In the genomic region with DNA sequence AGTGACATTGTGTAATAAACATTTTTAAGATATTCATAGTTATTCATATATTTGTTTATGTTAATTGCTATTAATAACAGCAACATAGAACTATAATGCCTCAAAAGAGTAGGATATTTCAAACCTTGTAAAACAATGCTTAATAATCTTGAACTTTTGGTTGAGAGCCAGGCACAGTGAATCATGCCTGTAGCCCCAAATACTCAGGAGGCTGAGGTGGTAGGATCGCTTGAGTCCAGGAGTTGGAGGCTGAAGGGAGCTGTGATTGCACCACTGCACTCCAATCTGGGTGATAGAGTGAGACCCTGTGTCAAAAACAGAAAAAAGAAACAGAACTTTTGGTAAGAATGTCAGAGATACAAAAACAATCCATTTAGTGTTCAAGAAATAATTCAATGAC, we compare ENCODE assay signal across 16 cellular contexts.
DNase-seq lines count a peak whose midpoint lies in the region; ATAC-seq and TF ChIP-seq lines count a peak whose summit lies in the region.
"Had no signal": no experiment of that assay in that cellular context is flagged by ENCODE, and none has a peak within 500 bp of the region (broad histone marks: within the 10 kb centered on the region; RNA-seq: fewer than 3 reads in every experiment).

No MANE protein-coding gene starts in this region.

- dilution Hi-C loops in IMR-90 (cut with HindIII; ENCODE audit: low sequenced_read_pairs, unreplicated experiment) (no loop called here), mammary epithelial cell (cut with HindIII; ENCODE audit: low sequenced_read_pairs) (no loop called here)

- H4K91ac ChIP-seq in IMR-90 (ENCODE audit: insufficient read depth, low read depth, low read length): no peak overlapping the region

- H3K23ac ChIP-seq in IMR-90 (ENCODE audit: low read depth, low read length): no peak overlapping the region

- H2AK9ac ChIP-seq in IMR-90 (replicated peaks; ENCODE audit: low read depth, low read length, poor library complexity): no peak overlapping the region

- DNase-seq in AG10803 (ENCODE audit: low read depth) (peak; percentile 2), IMR-90 (peak; percentile 1), mammary epithelial cell (peak; percentile 1), fibroblast of pulmonary artery (ENCODE audit: low read depth) (peak; percentile 53), midbrain (lab: John Stamatoyannopoulos, UW) (no peak), SK-N-DZ (ENCODE audit: low spot score) (no peak), NCI-H510A (lab: John Stamatoyannopoulos, UW) (no peak)
- no peak for DNase-seq in stimulated activated CD4-positive, alpha-beta T cell treated with anti-CD3 and anti-CD28 coated beads, Interleukin-1b, Interleukin-23, amount 100 ng/mL, for 48 hours
- DNase-seq: GOT3, NCI-H187, NCI-H69, SIG-M5 had no signal

- no peak overlapping the region for H3K18ac ChIP-seq in IMR-90 (ENCODE audit: low read depth, low read length)

- BruUV-seq in IMR-90 (replicated peaks; lab: Mats Ljungman, UMichigan) (no TSS peak), mammary epithelial cell (replicated peaks; lab: Mats Ljungman, UMichigan) (no TSS peak)

- H3K27me3 ChIP-seq in IMR-90 (ENCODE audit: control insufficient read depth, insufficient read depth, low read length) (no peaks in the 10 kb centered on the region), mammary epithelial cell (ENCODE audit: insufficient read depth, low read length) (peaks cover 4% of the 10 kb centered on the region)

- H3K9me3 ChIP-seq in IMR-90 (ENCODE audit: control insufficient read depth, insufficient read depth, low read length) (peaks cover 2% of the 10 kb centered on the region; the same call in 1 of the 2 replicates), mammary epithelial cell (replicated peaks; ENCODE audit: insufficient read depth, low read length) (no peaks in the 10 kb centered on the region)
- H3K9me3 ChIP-seq: A549 had no signal

- H3K4me1 ChIP-seq in IMR-90 (ENCODE audit: control insufficient read depth, insufficient read depth, low read length) (no peaks in the 10 kb centered on the region), mammary epithelial cell (ENCODE audit: insufficient read depth, low read length) (no peaks in the 10 kb centered on the region)
- H3K4me1 ChIP-seq: A549 had no signal

- H3K4me3 ChIP-seq in AG10803 (ENCODE audit: low read length) (no peak overlapping the region), IMR-90 (ENCODE audit: insufficient read depth, low read depth, low read length) (no peak overlapping the region), mammary epithelial cell (replicated peaks in 1 of 3; ENCODE audit: insufficient read depth in 1 of 3, low read depth in 2 of 3, low read length in 3 of 3) (no peak overlapping the region), fibroblast of pulmonary artery (replicated peaks; ENCODE audit: low read depth, low read length) (no peak overlapping the region)
- H3K4me3 ChIP-seq: A549 had no signal

- H2BK120ac ChIP-seq in IMR-90 (ENCODE audit: low read depth, low read length): no peak overlapping the region

- in situ Hi-C loops in IMR-90 (cut with MboI; ENCODE audit: low sequenced_read_pairs): no loop called here
- in situ Hi-C loops in mammary epithelial cell (cut with MboI; ENCODE audit: low sequenced_read_pairs in 2 of 2): no loop called here

- no peak overlapping the region for H3K4ac ChIP-seq in IMR-90 (ENCODE audit: low read depth, low read length)

- H3K27ac ChIP-seq in IMR-90 (ENCODE audit: insufficient read depth, low read length) (no peak overlapping the region), mammary epithelial cell (ENCODE audit: insufficient read depth, low read depth, low read length) (no peak overlapping the region)
- H3K27ac ChIP-seq: A549, C4-2B, KMS-11 had no signal

- H4K8ac ChIP-seq in IMR-90 (ENCODE audit: low read depth in 2 of 2, low read length in 2 of 2): no peak overlapping the region

- TF ChIP-seq CTCF in AG10803 (conservative IDR thresholded peaks at IDR 0.05; ENCODE audit: low read length) (no peak), IMR-90 (conservative IDR thresholded peaks at IDR 0.05; ENCODE audit: low read depth, low read length) (no peak), mammary epithelial cell (conservative IDR thresholded peaks at IDR 0.05 in 1 of 2, IDR thresholded peaks at IDR 0.05 in 1 of 2; ENCODE audit: extremely low read depth in 1 of 2, insufficient read depth in 1 of 2, low read depth in 1 of 2, low read length in 2 of 2) (no peak), fibroblast of pulmonary artery (IDR thresholded peaks at IDR 0.05; ENCODE audit: low read length, missing control alignments) (no peak)

- H2BK15ac ChIP-seq in IMR-90 (ENCODE audit: low read depth, low read length): no peak overlapping the region

- H2AFZ ChIP-seq in IMR-90 (replicated peaks; ENCODE audit: low read length, poor library complexity) (no peak overlapping the region), mammary epithelial cell (ENCODE audit: low read depth, low read length) (no peak overlapping the region)

- no peak overlapping the region for H2AK5ac ChIP-seq in IMR-90 (ENCODE audit: low read depth, low read length)

- no peak overlapping the region for H4K5ac ChIP-seq in IMR-90 (ENCODE audit: low read depth, low read length)

- H3K4me2 ChIP-seq in IMR-90 (ENCODE audit: low read depth, low read length): no peak overlapping the region
- H3K4me2 ChIP-seq in mammary epithelial cell (ENCODE audit: insufficient read depth, low read depth, low read length): no peak overlapping the region
- H3K4me2 ChIP-seq: A549, KMS-11 had no signal

- H3K79me2 ChIP-seq in mammary epithelial cell (ENCODE audit: insufficient read depth, low read length): no peaks in the 10 kb centered on the region

- CTCF ChIA-PET in IMR-90 (lab: Yijun Ruan, JAX): no interaction called here
- CTCF ChIA-PET in mammary epithelial cell (lab: Charles Lee; ENCODE audit: low non-redundant PET): no interaction called here

- ATAC-seq in IMR-90 (ENCODE audit: low read depth): no peak
- ATAC-seq: A549, HepG2 had no signal

- H3K9ac ChIP-seq in IMR-90 (ENCODE audit: low read depth, low read length) (no peak overlapping the region), mammary epithelial cell (ENCODE audit: insufficient read depth, low read length) (no peak overlapping the region)
- H3K9ac ChIP-seq: KMS-11 had no signal

- H3K36me3 ChIP-seq in IMR-90 (ENCODE audit: control insufficient read depth, insufficient read depth, low read length): no peaks in the 10 kb centered on the region
- no peaks in the 10 kb centered on the region for H3K36me3 ChIP-seq in mammary epithelial cell (ENCODE audit: insufficient read depth, low read length)

- H4K20me1 ChIP-seq in IMR-90 (ENCODE audit: insufficient read depth, low read length) (no peaks in the 10 kb centered on the region), mammary epithelial cell (ENCODE audit: insufficient read depth, low read length) (no peaks in the 10 kb centered on the region)

- no peak for TF ChIP-seq POLR2A in IMR-90 (IDR thresholded peaks at IDR 0.05; ENCODE audit: low read depth, low read length)

- H3K14ac ChIP-seq in IMR-90 (replicated peaks; ENCODE audit: low read depth, low read length): no peak overlapping the region

- POLR2A ChIA-PET in IMR-90 (lab: Charles Lee; ENCODE audit: unreplicated experiment): no interaction called here

- no CpG with 5 or more reads among the region's 1 CpG for WGBS in IMR-90 (ENCODE audit: extremely low coverage in 2 of 2, insufficient read length in 1 of 2), 2 experiments
- WGBS in mammary epithelial cell (ENCODE audit: low coverage, missing lambda C conversion rate): 92% methylated on average over 1 of the region's 1 CpG

- H2BK20ac ChIP-seq in IMR-90 (ENCODE audit: low read depth, low read length): no peak overlapping the region

- H3K79me1 ChIP-seq in IMR-90 (ENCODE audit: low read depth in 1 of 2, low read length in 2 of 2): no peaks in the 10 kb centered on the region

- no peak for TF ChIP-seq RAD21 in IMR-90 (IDR thresholded peaks at IDR 0.05; ENCODE audit: low read length)

- H3K56ac ChIP-seq in IMR-90 (ENCODE audit: extremely low read depth, insufficient read depth, low read length): no peak overlapping the region

- intact Hi-C loops in IMR-90 (cut with micrococcal nuclease): no loop called here
- intact Hi-C loops in mammary epithelial cell (cut with micrococcal nuclease): no loop called here

- no peaks in the 10 kb centered on the region for H3K9me1 ChIP-seq in IMR-90 (ENCODE audit: insufficient read depth, low read length)

- H2BK5ac ChIP-seq in IMR-90 (ENCODE audit: low read depth, low read length, poor library complexity, severe bottlenecking): no peak overlapping the region

TF ChIP-seq in IMR-90, 13 proteins besides CTCF, POLR2A, EP300 and RAD21 (continues in another document):
- no peak for TF ChIP-seq MAZ (IDR thresholded peaks at IDR 0.05; ENCODE audit: borderline replicate concordance, low read depth, low read length)
- no peak for TF ChIP-seq FOS (IDR thresholded peaks at IDR 0.05; ENCODE audit: low read depth, low read length)
- no peak for TF ChIP-seq CHD1 (IDR thresholded peaks at IDR 0.05; ENCODE audit: low read depth, low read length)
- no peak for TF ChIP-seq SMC3 (IDR thresholded peaks at IDR 0.05; ENCODE audit: low read depth, low read length)
- TF ChIP-seq, protein P1, sequence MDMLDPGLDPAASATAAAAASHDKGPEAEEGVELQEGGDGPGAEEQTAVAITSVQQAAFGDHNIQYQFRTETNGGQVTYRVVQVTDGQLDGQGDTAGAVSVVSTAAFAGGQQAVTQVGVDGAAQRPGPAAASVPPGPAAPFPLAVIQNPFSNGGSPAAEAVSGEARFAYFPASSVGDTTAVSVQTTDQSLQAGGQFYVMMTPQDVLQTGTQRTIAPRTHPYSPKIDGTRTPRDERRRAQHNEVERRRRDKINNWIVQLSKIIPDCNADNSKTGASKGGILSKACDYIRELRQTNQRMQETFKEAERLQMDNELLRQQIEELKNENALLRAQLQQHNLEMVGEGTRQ (IDR thresholded peaks at IDR 0.05; ENCODE audit: low read depth, low read length): no peak
- no peak for TF ChIP-seq MAFK (IDR thresholded peaks at IDR 0.05; ENCODE audit: low read depth, low read length)
- no peak for TF ChIP-seq BHLHE40 (IDR thresholded peaks at IDR 0.05; ENCODE audit: low read depth, low read length)
- TF ChIP-seq CEBPB (IDR thresholded peaks at IDR 0.05; ENCODE audit: low read depth, low read length): no peak
- TF ChIP-seq RFX5 (IDR thresholded peaks at IDR 0.05; ENCODE audit: low read depth, low read length): no peak
- TF ChIP-seq RCOR1 (IDR thresholded peaks at IDR 0.05; ENCODE audit: insufficient replicate concordance, low read length): no peak
- TF ChIP-seq, protein P2, sequence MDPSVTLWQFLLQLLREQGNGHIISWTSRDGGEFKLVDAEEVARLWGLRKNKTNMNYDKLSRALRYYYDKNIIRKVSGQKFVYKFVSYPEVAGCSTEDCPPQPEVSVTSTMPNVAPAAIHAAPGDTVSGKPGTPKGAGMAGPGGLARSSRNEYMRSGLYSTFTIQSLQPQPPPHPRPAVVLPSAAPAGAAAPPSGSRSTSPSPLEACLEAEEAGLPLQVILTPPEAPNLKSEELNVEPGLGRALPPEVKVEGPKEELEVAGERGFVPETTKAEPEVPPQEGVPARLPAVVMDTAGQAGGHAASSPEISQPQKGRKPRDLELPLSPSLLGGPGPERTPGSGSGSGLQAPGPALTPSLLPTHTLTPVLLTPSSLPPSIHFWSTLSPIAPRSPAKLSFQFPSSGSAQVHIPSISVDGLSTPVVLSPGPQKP (IDR thresholded peaks at IDR 0.05; ENCODE audit: borderline replicate concordance, low read depth, low read length): no peak

Comparison
In these comparisons a context has a peak if more than half of its experiments do, and no peak if none do; other contexts are left out.
1. DNase-seq: peak in AG10803 (single experiment), IMR-90 (single experiment), mammary epithelial cell (single experiment) and fibroblast of pulmonary artery (single experiment); none in midbrain (single experiment), SK-N-DZ (single experiment), stimulated activated CD4-positive, alpha-beta T cell treated with anti-CD3 and anti-CD28 coated beads, Interleukin-1b, Interleukin-23, amount 100 ng/mL, for 48 hours (single experiment) and NCI-H510A (single experiment).